Comparison of ENCODE assay signal across 17 cellular contexts in genomic region chr2:205366336-205367060, GRCh38.
DNase-seq lines count a peak whose midpoint lies in the region; ATAC-seq and TF ChIP-seq lines count a peak whose summit lies in the region.
"Had no signal": no experiment of that assay in that cellular context is flagged by ENCODE, and none has a peak within 500 bp of the region (broad histone marks: within the 10 kb centered on the region; RNA-seq: fewer than 3 reads in every experiment).

No MANE protein-coding gene starts in this region.

- no peak overlapping the region for H3K27ac Mint-ChIP-seq in osteocyte (ENCODE audit: unreplicated experiment)
- H3K27ac Mint-ChIP-seq: B cell; CD4-positive, alpha-beta T cell had no signal

- POLR2A ChIA-PET in HEK293 (lab: Yijun Ruan, JAX), result no interaction called here

- peaks cover 23% of the 10 kb centered on the region for H3K4me1 Mint-ChIP-seq in osteocyte (ENCODE audit: unreplicated experiment)
- H3K4me1 Mint-ChIP-seq: B cell had no signal

- 0 out of 2 replicates have a peak, but pooled peaks cover 2% of the 10 kb centered on the region for H3K4me1 ChIP-seq in HEK293 (ENCODE audit: control insufficient read depth, insufficient read depth, low read length)

- DNase-seq in RPMI7951 (ENCODE audit: low read depth) (peak; percentile 6), epithelial cell of esophagus (ENCODE audit: low read depth) (peak; percentile 19), sciatic nerve (ENCODE audit: low spot score) (no peak), substantia nigra (lab: John Stamatoyannopoulos, UW) (no peak), osteocyte (ENCODE audit: extremely low spot score, unreplicated experiment) (no peak), NCI-H510A treated with DMSO at 0.1 percent for 48 hours (lab: John Stamatoyannopoulos, UW) (no peak)
- DNase-seq: CD4-positive, alpha-beta T cell; DMS79 treated with DMSO at 0.1 percent for 48 hours; NCI-H1417; NCI-H1930; NCI-H526; PC-3; Right ventricle myocardium superior; SK-N-SH had no signal

- intact Hi-C loops in sciatic nerve (cut with DNase I), result no loop called here

- no peaks in the 10 kb centered on the region for H3K9me3 ChIP-seq in HEK293 (ENCODE audit: control insufficient read depth, insufficient read depth, low read depth, low read length)
- H3K9me3 ChIP-seq: SK-N-SH had no signal

- no peak overlapping the region for H3K4me3 ChIP-seq in HEK293 (ENCODE audit: low read depth, low read length)
- H3K4me3 ChIP-seq in epithelial cell of esophagus (ENCODE audit: low read length), result no peak overlapping the region

- H3K36me3 ChIP-seq in HEK293 (ENCODE audit: control insufficient read depth in 2 of 2, insufficient read depth in 1 of 2, low read length in 2 of 2), result no peaks in the 10 kb centered on the region

- H3K36me3 Mint-ChIP-seq in osteocyte (ENCODE audit: unreplicated experiment), result no peaks in the 10 kb centered on the region

- no peak overlapping the region for H3K27ac ChIP-seq in HEK293 (ENCODE audit: extremely low read depth, low read depth, low read length)
- H3K27ac ChIP-seq in substantia nigra (ENCODE audit: low read depth, low read length, poor library complexity, severe bottlenecking), result no peak overlapping the region

- H3K27me3 Mint-ChIP-seq in osteocyte (ENCODE audit: unreplicated experiment), result no peaks in the 10 kb centered on the region
- H3K27me3 Mint-ChIP-seq: CD4-positive, alpha-beta T cell had no signal

- peak; percentile 31 for ATAC-seq in sciatic nerve
- ATAC-seq: HepG2, PC-3 had no signal

- TF ChIP-seq CTCF in HEK293 (tag by site-specific recombination; IDR thresholded peaks at IDR 0.05) (no peak), epithelial cell of esophagus (IDR thresholded peaks at IDR 0.05; ENCODE audit: insufficient read depth, low read depth, low read length, missing control alignments) (no peak), osteocyte (IDR thresholded peaks at IDR 0.05) (no peak)

- H3K4me3 Mint-ChIP-seq in osteocyte (ENCODE audit: unreplicated experiment), result no peak overlapping the region
- H3K4me3 Mint-ChIP-seq: B cell; CD4-positive, alpha-beta T cell had no signal

- H3K9me3 Mint-ChIP-seq in osteocyte (ENCODE audit: unreplicated experiment), result peaks cover 6% of the 10 kb centered on the region
- H3K9me3 Mint-ChIP-seq: CD4-positive, alpha-beta T cell had no signal

- CTCF ChIA-PET in HEK293 (lab: Yijun Ruan, JAX), result interaction anchor here (0.7 to 1.0 kb wide), 3 partner anchors 163 to 314 kb away, joined by 3 to 4 read pairs (median 3); no protein-coding TSS in a partner anchor

TF ChIP-seq in HEK293, 187 proteins besides CTCF, POLR2A, EP300 and RAD21:
- TF ChIP-seq ZNF354C (tag by site-specific recombination; IDR thresholded peaks at IDR 0.05; ENCODE audit: borderline replicate concordance, low read depth) (no peak), SCRT2 (tag by site-specific recombination; IDR thresholded peaks at IDR 0.05) (peak; percentile 34; the same call in 1 of the 2 replicates)
TF ChIP-seq in HEK293: peak in this region for 1.

Comparison
In these comparisons a context has a peak if more than half of its experiments do, and no peak if none do; other contexts are left out.
1. DNase-seq: peak in RPMI7951 (single experiment) and epithelial cell of esophagus (single experiment); none in sciatic nerve (single experiment), substantia nigra (0 of 49), osteocyte (single experiment) and NCI-H510A treated with DMSO at 0.1 percent for 48 hours (single experiment).